8 cellular contexts compared by ENCODE assay signal in the genomic region with DNA sequence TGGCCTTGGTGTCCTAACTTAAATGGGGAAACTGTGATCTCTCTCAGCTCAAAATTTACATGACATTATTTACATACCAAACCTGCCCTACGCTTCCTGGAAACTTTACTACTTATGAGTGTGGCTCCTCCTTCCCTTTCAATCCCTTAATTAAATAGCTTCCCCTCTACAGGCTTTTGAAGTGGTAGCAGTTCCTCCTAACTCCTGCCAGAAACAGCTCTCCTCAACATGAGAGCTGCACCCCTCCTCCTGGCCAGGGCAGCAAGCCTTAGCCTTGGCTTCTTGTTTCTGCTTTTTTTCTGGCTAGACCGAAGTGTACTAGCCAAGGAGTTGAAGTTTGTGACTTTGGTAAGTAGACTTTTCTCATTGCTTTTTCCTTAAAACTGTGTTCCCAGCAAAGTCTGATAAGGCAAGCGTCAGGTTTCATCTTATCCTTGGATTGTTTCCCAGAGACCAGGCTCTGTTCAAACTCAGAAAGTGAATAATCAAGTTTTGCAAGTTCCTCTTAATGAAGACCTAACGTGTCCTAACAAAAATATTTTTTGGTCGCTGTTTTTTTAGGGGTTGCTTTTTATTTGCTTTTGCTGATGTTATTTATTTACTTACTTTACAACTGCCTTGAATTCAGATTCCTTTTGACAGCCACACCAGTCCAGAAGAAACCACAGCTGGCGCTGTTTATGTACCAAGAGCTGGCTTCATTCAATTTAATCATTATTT. TPM values are rescaled to one million over a fixed set of nuclear protein-coding genes. Genes with fewer than 3 reads are reported as not detected.
A peak's percentile ranks its signal among the peaks of the same experiment; 100 is the strongest.
DNase-seq lines count a peak whose midpoint lies in the region; ATAC-seq and TF ChIP-seq lines count a peak whose summit lies in the region.

A gene with protein sequence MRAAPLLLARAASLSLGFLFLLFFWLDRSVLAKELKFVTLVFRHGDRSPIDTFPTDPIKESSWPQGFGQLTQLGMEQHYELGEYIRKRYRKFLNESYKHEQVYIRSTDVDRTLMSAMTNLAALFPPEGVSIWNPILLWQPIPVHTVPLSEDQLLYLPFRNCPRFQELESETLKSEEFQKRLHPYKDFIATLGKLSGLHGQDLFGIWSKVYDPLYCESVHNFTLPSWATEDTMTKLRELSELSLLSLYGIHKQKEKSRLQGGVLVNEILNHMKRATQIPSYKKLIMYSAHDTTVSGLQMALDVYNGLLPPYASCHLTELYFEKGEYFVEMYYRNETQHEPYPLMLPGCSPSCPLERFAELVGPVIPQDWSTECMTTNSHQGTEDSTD (plus strand): TSS at position 179 of the 720 bp plus-strand sequence. CDS start 50 bp downstream, at position 229.

- POLR2A ChIA-PET in activated B cell treated with CpG ODN at 0.5 μM for 24 hours (lab: Charles Lee) = no interaction called here

- no peaks in the 10 kb centered on the region for H3K9me3 ChIP-seq in WERI-Rb-1 (ENCODE audit: severe bottlenecking)

- DNase-seq in Jurkat, Clone E6-1 (ENCODE audit: low read depth, low spot score) = peak; percentile 49
- DNase-seq in activated B cell treated with CpG ODN at 0.5 μM for 24 hours (no peak), iPS DF 19.7 (ENCODE audit: low read depth, low spot score) (peak; percentile 30), stromal cell of bone marrow (ENCODE audit: low read depth) (peak; percentile 69), activated gamma-delta T cell (lab: John Stamatoyannopoulos, UW) (no peak), WERI-Rb-1 (no peak), retina (no peak)

- peak within 1 kb of the TSS; percentile 36 for H3K4me3 Mint-ChIP-seq in activated B cell treated with CpG ODN at 0.5 μM for 24 hours

- H3K36me3 ChIP-seq in WERI-Rb-1 = no peaks in the 10 kb centered on the region

- H3K36me3 Mint-ChIP-seq in activated B cell treated with CpG ODN at 0.5 μM for 24 hours (ENCODE audit: low read depth) = no peaks in the 10 kb centered on the region

- no peak for TF ChIP-seq CTCF in activated B cell treated with CpG ODN at 0.5 μM for 24 hours (IDR thresholded peaks at IDR 0.05)
- no peak for TF ChIP-seq CTCF in WERI-Rb-1 (IDR thresholded peaks at IDR 0.05; ENCODE audit: low read depth, low read length)

- CTCF ChIA-PET in activated B cell treated with CpG ODN at 0.5 μM for 24 hours (lab: Charles Lee) = no interaction called here

- ATAC-seq in GM18498 (IDR thresholded peaks at IDR 0.05; ENCODE audit: unreplicated experiment) (peak; percentile 56), activated B cell treated with CpG ODN at 0.5 μM for 24 hours (ENCODE audit: low read depth) (peak; percentile 86)

- no peak within 1 kb of the TSS for H3K27ac ChIP-seq in WERI-Rb-1

- H3K9me3 Mint-ChIP-seq in activated B cell treated with CpG ODN at 0.5 μM for 24 hours = peaks cover 3% of the 10 kb centered on the region

- no peaks in the 10 kb centered on the region for H3K27me3 ChIP-seq in WERI-Rb-1 (ENCODE audit: insufficient read depth, low read depth, severe bottlenecking)

- no peak within 1 kb of the TSS for H3K4me3 ChIP-seq in Jurkat, Clone E6-1 (ENCODE audit: low read length)
- no peak within 1 kb of the TSS for H3K4me3 ChIP-seq in WERI-Rb-1 (ENCODE audit: low read depth, low read length)

- intact Hi-C loops in activated B cell treated with CpG ODN at 0.5 μM for 24 hours (cut with micrococcal nuclease) = no loop called here

- H3K4me1 Mint-ChIP-seq in activated B cell treated with CpG ODN at 0.5 μM for 24 hours = peaks cover 9% of the 10 kb centered on the region

- no peak within 1 kb of the TSS for H3K27ac Mint-ChIP-seq in activated B cell treated with CpG ODN at 0.5 μM for 24 hours

- H3K27me3 Mint-ChIP-seq in activated B cell treated with CpG ODN at 0.5 μM for 24 hours = peaks cover 5% of the 10 kb centered on the region

RNA-seq across cellular contexts. Expression of the gene that starts here (rescaled TPM):
- polyA plus RNA-seq in Jurkat, Clone E6-1 (2012; ENCODE audit: insufficient read depth, insufficient read length) = not detected
- total RNA-seq in activated B cell treated with CpG ODN at 0.5 μM for 24 hours = 0.84 and 0.95 TPM in 2 replicates

Comparison
In these comparisons a context has a peak if more than half of its experiments do, and no peak if none do; other contexts are left out.
1. Peak in ATAC-seq in activated B cell treated with CpG ODN at 0.5 μM for 24 hours; RNA of the gene not detected or under 1 TPM.
2. DNase-seq: peak in Jurkat, Clone E6-1 (single experiment), iPS DF 19.7 (single experiment) and stromal cell of bone marrow (single experiment); none in activated B cell treated with CpG ODN at 0.5 μM for 24 hours (single experiment), activated gamma-delta T cell (single experiment), WERI-Rb-1 (single experiment) and retina (single experiment).